11 cellular contexts compared by ENCODE assay signal in genomic region chr11:75565221-75565814, GRCh38. TPM values are rescaled to one million over a fixed set of nuclear protein-coding genes. Genes with fewer than 3 reads are reported as not detected.
DNase-seq lines count a peak whose midpoint lies in the region; ATAC-seq, FAIRE-seq and TF ChIP-seq lines count a peak whose summit lies in the region.
"Had no signal": no experiment of that assay in that cellular context is flagged by ENCODE, and none has a peak within 500 bp of the region (broad histone marks: within the 10 kb centered on the region; RNA-seq: fewer than 3 reads in every experiment).

No MANE protein-coding gene starts in this region.

- H3K9me3 ChIP-seq in adrenal gland (replicated peaks in 1 of 3) (no peaks in the 10 kb centered on the region), right atrium auricular region (no peaks in the 10 kb centered on the region), HAP-1 (no peaks in the 10 kb centered on the region)

- peak; percentile 59 for DNase-seq in H54 (ENCODE audit: insufficient read length, low spot score)
- peak; percentile 77 to 93 (median 91) for DNase-seq in adrenal gland
- peak; percentile 77 for DNase-seq in right atrium auricular region (ENCODE audit: low spot score)
- no peak for DNase-seq in effector CD4-positive, alpha-beta T cell
- DNase-seq in HAP-1 (ENCODE audit: low spot score in 2 of 2), result no peak
- DNase-seq in NCI-H446 treated with DMSO at 0.1 percent for 48 hours (lab: John Stamatoyannopoulos, UW), result no peak
- DNase-seq: activated naive CD4-positive, alpha-beta T cell treated with Interleukin-2 at 50 U/mL for 16 hours; NCI-H187; stimulated activated CD4-positive, alpha-beta T cell treated with anti-CD3 and anti-CD28 coated beads, Interleukin-12 subunit alpha, Interleukin-12 subunit beta, amount 100 ng/mL, for 4 hours had no signal

- TF ChIP-seq CTCF in adrenal gland (IDR thresholded peaks at IDR 0.05) (no peak), right atrium auricular region (IDR thresholded peaks at IDR 0.05) (no peak)

- H3K27ac ChIP-seq in adrenal gland (peak overlapping the region in 4 of 5 donors; percentile 96 to 100 (median 99)), right atrium auricular region (peak overlapping the region; percentile 100), skin epidermis (peak overlapping the region in 19 of 21 experiments; percentile 3 to 100 (median 97))

- no peak for FAIRE-seq in H54 (lab: Jason Lieb, UNC)

- TF ChIP-seq POLR2A in H54 (IDR thresholded peaks at IDR 0.05; ENCODE audit: low read depth, low read length), result no peak
- no peak for TF ChIP-seq POLR2A in adrenal gland (IDR thresholded peaks at IDR 0.05)

- no peak for ATAC-seq in HG02938 (IDR thresholded peaks at IDR 0.05; ENCODE audit: unreplicated experiment)

- peaks cover 0 to 43% of the 10 kb centered on the region in 2 donors for H3K36me3 ChIP-seq in adrenal gland (replicated peaks in 1 of 2)
- peaks cover 47% of the 10 kb centered on the region for H3K36me3 ChIP-seq in right atrium auricular region
- H3K36me3 ChIP-seq in HAP-1 (replicated peaks), result peaks cover 53% of the 10 kb centered on the region

- intact Hi-C loops in adrenal gland (cut with DNase I), result no loop called here

- H3K4me1 ChIP-seq in adrenal gland (replicated peaks in 1 of 2) (peaks cover 40 to 50% of the 10 kb centered on the region in 2 donors), right atrium auricular region (peaks cover 0 to 84% of the 10 kb centered on the region in 2 donors), HAP-1 (peaks cover 3% of the 10 kb centered on the region; the same call in 1 of the 2 replicates)

- in situ Hi-C loops in HAP-1 (cut with MboI; ENCODE audit: low sequenced_read_pairs), result no loop called here

- WGBS in adrenal gland, 4 donors, result 25 to 39% (median 28%) methylated on average over 3 to 5 of the region's 5 CpGs

- no peaks in the 10 kb centered on the region for H3K27me3 ChIP-seq in adrenal gland
- H3K27me3 ChIP-seq in right atrium auricular region, result no peaks in the 10 kb centered on the region
- no peaks in the 10 kb centered on the region for H3K27me3 ChIP-seq in HAP-1 (ENCODE audit: low read depth)

- peak overlapping the region in 1 of 4 donors; percentile 83 for H3K4me3 ChIP-seq in adrenal gland
- H3K4me3 ChIP-seq in right atrium auricular region, result peak overlapping the region in 1 of 2 donors; percentile 82
- peak overlapping the region in 5 of 7 experiments; percentile 55 to 98 (median 87) for H3K4me3 ChIP-seq in skin epidermis
- H3K4me3 ChIP-seq in HAP-1, result no peak overlapping the region

RNA-seq across cellular contexts. Expression of gene SERPINH1, which starts 3.3 kb away (rescaled TPM):
- total RNA-seq in adrenal gland (100 to 1,000 TPM; 156 to 529 (median 221) TPM), right atrium auricular region (100 to 1,000 TPM; 114 to 195 TPM)
- polyA plus RNA-seq in adrenal gland, result 100 to 1,000 TPM in 2 of 3 donors, 10 to 100 TPM in 1; 93.6 to 152 (median 127) TPM

RNA-seq across cellular contexts. Expression of gene GDPD5, which starts 39.6 kb away (rescaled TPM):
- 10 to 100 TPM in 7 of 8 donors, 1 to 10 TPM in 1; 4.8 to 17.8 (median 14.5) TPM for total RNA-seq in adrenal gland
- 100 to 1,000 TPM in 1 of 3 donors, 10 to 100 TPM in 1, 1 to 10 TPM in 1; 4.1 to 110 (median 35.0) TPM for polyA plus RNA-seq in adrenal gland
- 1 to 10 TPM; 3.5 to 6.1 TPM for total RNA-seq in right atrium auricular region

Comparison
In these comparisons a context has a peak if more than half of its experiments do, and no peak if none do; other contexts are left out.
1. DNase-seq: peak in H54 (single experiment), adrenal gland (7 of 7) and right atrium auricular region (single experiment); none in effector CD4-positive, alpha-beta T cell (single experiment), HAP-1 (0 of 2) and NCI-H446 treated with DMSO at 0.1 percent for 48 hours (single experiment).
2. Peak in every context shown above with its lines, with median percentiles within 50 percentile points of each other: H3K27ac ChIP-seq.